Comparison of ENCODE assay signal across 10 cellular contexts in genomic region chr11:134277176-134278001, GRCh38. TPM values are rescaled to one million over a fixed set of nuclear protein-coding genes. Genes with fewer than 3 reads are reported as not detected.
DNase-seq lines count a peak whose midpoint lies in the region; ATAC-seq, FAIRE-seq and TF ChIP-seq lines count a peak whose summit lies in the region.
"Had no signal": no experiment of that assay in that cellular context is flagged by ENCODE, and none has a peak within 500 bp of the region (broad histone marks: within the 10 kb centered on the region; RNA-seq: fewer than 3 reads in every experiment).

No MANE protein-coding gene starts in this region.

- H3K27me3 ChIP-seq in left ventricle myocardium inferior (ENCODE audit: low read depth) (peaks cover 92% of the 10 kb centered on the region), right cardiac atrium (ENCODE audit: control insufficient read depth, insufficient read depth) (no peaks in the 10 kb centered on the region), GM12878 (replicated peaks in 1 of 2; ENCODE audit: control insufficient read depth in 2 of 2, insufficient read depth in 2 of 2, low read length in 1 of 2) (peaks cover 10 to 25% of the 10 kb centered on the region in 2 experiments), vagina (peaks cover 13% of the 10 kb centered on the region)

- SMC1A ChIA-PET in GM12878 (lab: Charles Lee; ENCODE audit: uncharacterized antibody, unreplicated experiment) = no interaction called here

- H2AFZ ChIP-seq in GM12878 (ENCODE audit: control insufficient read depth, low read depth, low read length) (no peak overlapping the region), OCI-LY7 (ENCODE audit: low read length) (no peak overlapping the region)

- H3K27ac ChIP-seq in left ventricle myocardium inferior (replicated peaks) (no peak overlapping the region), right cardiac atrium (ENCODE audit: low read length) (no peak overlapping the region), GM12878 (ENCODE audit: control insufficient read depth, insufficient read depth) (no peak overlapping the region), vagina (no peak overlapping the region), OCI-LY7 (ENCODE audit: low read depth, low read length, poor library complexity, severe bottlenecking) (no peak overlapping the region)

- TF ChIP-seq CTCF in left ventricle myocardium inferior (IDR thresholded peaks at IDR 0.05; ENCODE audit: borderline replicate concordance) (no peak), GM12878 (IDR thresholded peaks at IDR 0.05 in 2 of 3, conservative IDR thresholded peaks at IDR 0.05 in 1 of 3; ENCODE audit: control insufficient read depth in 2 of 3, extremely low read depth in 1 of 3, insufficient read depth in 1 of 3, low read depth in 3 of 3, low read length in 3 of 3) (no peak), vagina (IDR thresholded peaks at IDR 0.05) (no peak), OCI-LY7 (conservative IDR thresholded peaks at IDR 0.05; ENCODE audit: low read length) (no peak)

- RAD21 ChIA-PET in GM12878 (lab: Charles Lee; ENCODE audit: unreplicated experiment) = no interaction called here

- H3K27me3 Mint-ChIP-seq in memory B cell = peaks cover 32% of the 10 kb centered on the region

- H3K36me3 Mint-ChIP-seq in memory B cell = no peaks in the 10 kb centered on the region

- no peak for TF ChIP-seq POLR2A in GM12878 (IDR thresholded peaks at IDR 0.05; ENCODE audit: low read depth, low read length)
- no peak for TF ChIP-seq POLR2A in vagina (IDR thresholded peaks at IDR 0.05)

- peak overlapping the region; percentile 79 for H3K4me3 Mint-ChIP-seq in memory B cell

- TF ChIP-seq RAD21 in GM12878 (IDR thresholded peaks at IDR 0.05; ENCODE audit: insufficient read depth, low read depth, low read length) = no peak

- no peak overlapping the region for H3K9ac ChIP-seq in GM12878 (ENCODE audit: control insufficient read depth, insufficient read depth, low read length)

- H3K9me3 ChIP-seq in left ventricle myocardium inferior (replicated peaks) (no peaks in the 10 kb centered on the region), right cardiac atrium (ENCODE audit: control insufficient read depth, low read length) (no peaks in the 10 kb centered on the region), GM12878 (replicated peaks; ENCODE audit: control insufficient read depth, insufficient read depth, low read length) (no peaks in the 10 kb centered on the region; the same call in 2 of the 3 replicates), vagina (no peaks in the 10 kb centered on the region), OCI-LY7 (ENCODE audit: low read length) (no peaks in the 10 kb centered on the region)

- CTCF ChIA-PET in GM12878 (lab: Yijun Ruan, JAX) = interaction anchor here (2.2 kb wide), 1 partner anchor 14 kb away, joined by 9 read pairs; no protein-coding TSS in a partner anchor
- CTCF ChIA-PET in OCI-LY7 (lab: Charles Lee; ENCODE audit: unreplicated experiment) = no interaction called here

- no peak overlapping the region; the same call in 1 of the 2 replicates for H3K4me2 ChIP-seq in GM12878 (ENCODE audit: control insufficient read depth, insufficient read depth)
- no peak overlapping the region for H3K4me2 ChIP-seq in OCI-LY7 (ENCODE audit: low read length)

- peak; percentile 83 for FAIRE-seq in GM12878 (lab: Jason Lieb, UNC)

- H3K4me3 ChIP-seq in left ventricle myocardium inferior (peak overlapping the region; percentile 57), right cardiac atrium (ENCODE audit: low read length) (no peak overlapping the region), GM12878 (no peak overlapping the region), vagina (peak overlapping the region; percentile 38 to 40), OCI-LY7 (ENCODE audit: low read depth, low read length, poor library complexity, severe bottlenecking) (no peak overlapping the region)

- H3K36me3 ChIP-seq in left ventricle myocardium inferior (no peaks in the 10 kb centered on the region), GM12878 (ENCODE audit: control insufficient read depth in 2 of 2, insufficient read depth in 2 of 2, low read length in 1 of 2) (no peaks in the 10 kb centered on the region), vagina (no peaks in the 10 kb centered on the region), OCI-LY7 (ENCODE audit: insufficient read depth, low read length) (no peaks in the 10 kb centered on the region)

- H3K4me1 ChIP-seq in left ventricle myocardium inferior = peaks cover 25% of the 10 kb centered on the region
- no peaks in the 10 kb centered on the region for H3K4me1 ChIP-seq in right cardiac atrium (ENCODE audit: control insufficient read depth, insufficient read depth, low read length)
- H3K4me1 ChIP-seq in GM12878 (ENCODE audit: control insufficient read depth, insufficient read depth, low read length) = peaks cover 6% of the 10 kb centered on the region
- peaks cover 20% of the 10 kb centered on the region for H3K4me1 ChIP-seq in vagina
- H3K4me1 ChIP-seq in OCI-LY7 (ENCODE audit: insufficient read depth, low read length, poor library complexity, severe bottlenecking) = no peaks in the 10 kb centered on the region

- no peak for TF ChIP-seq EP300 in GM12878 (IDR thresholded peaks at IDR 0.05; ENCODE audit: borderline replicate concordance in 1 of 2, control insufficient read depth in 1 of 2, low read depth in 2 of 2, low read length in 2 of 2)

- intact Hi-C loops in left ventricle myocardium inferior (cut with micrococcal nuclease) = no loop called here
- intact Hi-C loops in right cardiac atrium (cut with DNase I) = no loop called here
- intact Hi-C loops in GM12878 (cut with micrococcal nuclease; ENCODE audit: unreplicated experiment) = no loop called here
- intact Hi-C loops in vagina (cut with DNase I) = no loop called here
- intact Hi-C loops in OCI-LY7 (cut with micrococcal nuclease; ENCODE audit: unreplicated experiment) = no loop called here

- H4K20me1 ChIP-seq in GM12878 (ENCODE audit: control insufficient read depth, insufficient read depth) (no peaks in the 10 kb centered on the region), OCI-LY7 (ENCODE audit: insufficient read depth, low read length) (no peaks in the 10 kb centered on the region)

- BruUV-seq in GM12878 (replicated peaks; lab: Mats Ljungman, UMichigan) (no TSS peak), OCI-LY7 (replicated peaks; lab: Mats Ljungman, UMichigan) (no TSS peak)

- ATAC-seq in right cardiac atrium (no peak), GM12878 (no peak), memory B cell (ENCODE audit: low read depth) (no peak)

- no peaks in the 10 kb centered on the region for H3K9me2 ChIP-seq in OCI-LY7 (ENCODE audit: insufficient read depth, low read length)

- peaks cover 12% of the 10 kb centered on the region for H3K4me1 Mint-ChIP-seq in memory B cell

- in situ Hi-C loops in GM12878 (cut with MboI) = no loop called here

- 15% methylated on average over 36 of the region's 36 CpGs for whole genome bisulfite sequencing in right cardiac atrium
- WGBS in GM12878 (ENCODE audit: insufficient coverage, insufficient replicate concordance, low lambda C conversion rate, missing lambda C conversion rate) = 43% methylated on average over 35 of the region's 36 CpGs

- POLR2A ChIA-PET in GM12878 (lab: Charles Lee) (no interaction called here), OCI-LY7 (lab: Charles Lee) (no interaction called here)

- H3K27ac Mint-ChIP-seq in memory B cell = no peak overlapping the region

- H3K9me3 Mint-ChIP-seq in memory B cell = peaks cover 4% of the 10 kb centered on the region

- H3K79me2 ChIP-seq in GM12878 (ENCODE audit: control insufficient read depth, insufficient read depth, low read length) (no peaks in the 10 kb centered on the region), OCI-LY7 (ENCODE audit: insufficient read depth, low read depth, low read length) (no peaks in the 10 kb centered on the region)

- no peak for DNase-seq in left ventricle myocardium inferior
- DNase-seq in right cardiac atrium = no peak
- DNase-seq in GM12878 (ENCODE audit: low read depth, low spot score) = no peak
- no peak for DNase-seq in memory B cell (ENCODE audit: low spot score in 2 of 2)
- DNase-seq in vagina (ENCODE audit: extremely low spot score in 2 of 2) = peak; percentile 69 to 94
- no peak for DNase-seq in NCI-H524 treated with DMSO at 0.1 percent for 48 hours (lab: John Stamatoyannopoulos, UW)
- DNase-seq in OCI-LY7 (ENCODE audit: low spot score) = no peak
- no peak for DNase-seq in COLO668 (lab: John Stamatoyannopoulos, UW; ENCODE audit: unreplicated experiment)
- DNase-seq: activated CD4-positive, alpha-beta T cell treated with anti-CD3 and anti-CD28 coated beads, Interleukin-2, amount 50 U/mL, for 4 hours had no signal

RNA-seq across cellular contexts. Expression of gene GLB1L3, which starts 1.2 kb away (rescaled TPM):
- total RNA-seq in left ventricle myocardium inferior (not detected), right cardiac atrium (not detected), GM12878 (2014; rRNA removed) (0.90 and 1.3 TPM in 2 replicates), GM12878 (2014; rRNA removed; fragmentation: Illumina TruSeq; extraction: Trizol) (0.94 and 1.1 TPM in 2 replicates), GM12878 (2021) (1.3 and 1.9 TPM in 2 replicates), vagina (2.2 TPM), OCI-LY7 (2022) (not detected in 2 replicates)
- polyA plus RNA-seq in right cardiac atrium (not detected), GM12878 (2011; rRNA removed) (not detected in 2 replicates), GM12878 (2014; fragmentation: Illumina TruSeq; extraction: Trizol) (0.90 and 1.9 TPM in 2 replicates), GM12878 (2014; fragmentation: Nextera tagmentation; extraction: Ambion mirVana) (under 1 TPM; 0.53 to 0.63 TPM), GM12878 (2014; rRNA removed) (1.9 and 2.0 TPM in 2 replicates), GM12878 (2016; fragmentation: Nextera tagmentation; extraction: Ambion mirVana) (1 to 10 TPM; 2.5 to 2.9 TPM)
- 0.12 and 0.17 TPM in 2 replicates for total RNA-seq in GM12878 (2013; cell fraction: nucleolus; rRNA removed)
- polyA plus RNA-seq in GM12878 (2011; ENCODE audit: low read depth) = 0.47 TPM
- not detected in 2 replicates for polyA plus RNA-seq in GM12878 (2011; cell fraction: cytosol; rRNA removed)
- not detected in 2 replicates for polyA plus RNA-seq in GM12878 (2011; cell fraction: nucleus; rRNA removed)
- 0.21 and 0.35 TPM in 2 replicates for polyA plus RNA-seq in GM12878 (2012)
- not detected in 2 replicates for polyA minus RNA-seq in GM12878 (2011; rRNA and poly(A)+ RNA removed)
- polyA minus RNA-seq in GM12878 (2011; cell fraction: cytosol; rRNA and poly(A)+ RNA removed) = not detected in 2 replicates
- polyA minus RNA-seq in GM12878 (2011; cell fraction: nucleus; rRNA and poly(A)+ RNA removed) = not detected in 2 replicates
- not detected in 2 replicates for total RNA-seq in OCI-LY7 (2014; rRNA removed; shearing (Covaris generic))
- total RNA-seq: lung microvascular endothelial cell had no signal

RNA-seq across cellular contexts. Expression of gene ACAD8, which starts 24.0 kb away (rescaled TPM):
- total RNA-seq in left ventricle myocardium inferior = 40.7 TPM
- 10 to 100 TPM; 18.7 to 34.6 (median 27.3) TPM for total RNA-seq in right cardiac atrium
- 25.6 TPM for polyA plus RNA-seq in right cardiac atrium
- 44.7 and 48.6 TPM in 2 replicates for total RNA-seq in GM12878 (2013; cell fraction: nucleolus; rRNA removed)
- 22.7 and 23.4 TPM in 2 replicates for total RNA-seq in GM12878 (2014; rRNA removed)
- total RNA-seq in GM12878 (2014; rRNA removed; fragmentation: Illumina TruSeq; extraction: Trizol) = 15.7 and 17.2 TPM in 2 replicates
- total RNA-seq in GM12878 (2021) = 19.5 and 19.9 TPM in 2 replicates
- polyA plus RNA-seq in GM12878 (2011; ENCODE audit: low read depth) = 10.6 TPM
- 22.0 and 24.7 TPM in 2 replicates for polyA plus RNA-seq in GM12878 (2011; rRNA removed)
- polyA plus RNA-seq in GM12878 (2011; cell fraction: cytosol; rRNA removed) = 20.2 and 22.7 TPM in 2 replicates
- 92.8 and 96.6 TPM in 2 replicates for polyA plus RNA-seq in GM12878 (2011; cell fraction: nucleus; rRNA removed)
- 13.2 and 15.5 TPM in 2 replicates for polyA plus RNA-seq in GM12878 (2012)
- polyA plus RNA-seq in GM12878 (2014; fragmentation: Illumina TruSeq; extraction: Trizol) = 20.9 and 25.0 TPM in 2 replicates
- polyA plus RNA-seq in GM12878 (2014; fragmentation: Nextera tagmentation; extraction: Ambion mirVana) = 10 to 100 TPM in 1 of 2 experiments, 1 to 10 TPM in 1; 9.9 to 12.8 TPM
- polyA plus RNA-seq in GM12878 (2014; rRNA removed) = 25.3 and 28.8 TPM in 2 replicates
- polyA plus RNA-seq in GM12878 (2016; fragmentation: Nextera tagmentation; extraction: Ambion mirVana) = 10 to 100 TPM; 31.3 to 34.8 TPM
- polyA minus RNA-seq in GM12878 (2011; rRNA and poly(A)+ RNA removed) = 12.7 and 16.2 TPM in 2 replicates
- 4.1 and 4.9 TPM in 2 replicates for polyA minus RNA-seq in GM12878 (2011; cell fraction: cytosol; rRNA and poly(A)+ RNA removed)
- polyA minus RNA-seq in GM12878 (2011; cell fraction: nucleus; rRNA and poly(A)+ RNA removed) = 20.9 and 26.7 TPM in 2 replicates
- total RNA-seq in vagina = 31.9 TPM
- 22.8 and 29.7 TPM in 2 replicates for total RNA-seq in OCI-LY7 (2014; rRNA removed; shearing (Covaris generic))
- 20.4 and 24.7 TPM in 2 replicates for total RNA-seq in OCI-LY7 (2022)

RNA-seq across cellular contexts. Expression of gene THYN1, which starts 24.2 kb away (rescaled TPM):
- total RNA-seq in left ventricle myocardium inferior = 41.2 TPM
- 10 to 100 TPM; 35.6 to 51.3 (median 44.2) TPM for total RNA-seq in right cardiac atrium
- 57.0 TPM for polyA plus RNA-seq in right cardiac atrium
- total RNA-seq in GM12878 (2013; cell fraction: nucleolus; rRNA removed) = 32.7 and 34.9 TPM in 2 replicates
- total RNA-seq in GM12878 (2014; rRNA removed) = 64.9 and 70.7 TPM in 2 replicates
- 86.9 and 92.4 TPM in 2 replicates for total RNA-seq in GM12878 (2014; rRNA removed; fragmentation: Illumina TruSeq; extraction: Trizol)
- total RNA-seq in GM12878 (2021) = 45.7 and 45.9 TPM in 2 replicates
- polyA plus RNA-seq in GM12878 (2011; ENCODE audit: low read depth) = 56.7 TPM
- polyA plus RNA-seq in GM12878 (2011; rRNA removed) = 70.9 and 73.8 TPM in 2 replicates
- 55.6 and 56.6 TPM in 2 replicates for polyA plus RNA-seq in GM12878 (2011; cell fraction: cytosol; rRNA removed)
- polyA plus RNA-seq in GM12878 (2011; cell fraction: nucleus; rRNA removed) = 57.5 and 74.9 TPM in 2 replicates
- polyA plus RNA-seq in GM12878 (2012) = 47.8 and 49.2 TPM in 2 replicates
- 100 and 112 TPM in 2 replicates for polyA plus RNA-seq in GM12878 (2014; fragmentation: Illumina TruSeq; extraction: Trizol)
- polyA plus RNA-seq in GM12878 (2014; fragmentation: Nextera tagmentation; extraction: Ambion mirVana) = 100 to 1,000 TPM; 212 to 221 TPM
- polyA plus RNA-seq in GM12878 (2014; rRNA removed) = 61.2 and 67.0 TPM in 2 replicates
- polyA plus RNA-seq in GM12878 (2016; fragmentation: Nextera tagmentation; extraction: Ambion mirVana) = 100 to 1,000 TPM; 127 to 132 TPM
- polyA minus RNA-seq in GM12878 (2011; rRNA and poly(A)+ RNA removed) = 48.3 and 50.3 TPM in 2 replicates
- 13.5 and 25.5 TPM in 2 replicates for polyA minus RNA-seq in GM12878 (2011; cell fraction: cytosol; rRNA and poly(A)+ RNA removed)
- polyA minus RNA-seq in GM12878 (2011; cell fraction: nucleus; rRNA and poly(A)+ RNA removed) = 16.1 and 17.3 TPM in 2 replicates
- 39.8 TPM for total RNA-seq in vagina
- 82.8 and 101 TPM in 2 replicates for total RNA-seq in OCI-LY7 (2014; rRNA removed; shearing (Covaris generic))
- 51.6 and 52.4 TPM in 2 replicates for total RNA-seq in OCI-LY7 (2022)

RNA-seq across cellular contexts. Expression of gene VPS26B, which starts 52.9 kb away (rescaled TPM):
- 37.6 TPM for total RNA-seq in left ventricle myocardium inferior
- total RNA-seq in right cardiac atrium = 10 to 100 TPM; 31.5 to 38.0 (median 35.2) TPM
- 18.7 TPM for polyA plus RNA-seq in right cardiac atrium
- total RNA-seq in GM12878 (2013; cell fraction: nucleolus; rRNA removed) = 33.4 and 35.0 TPM in 2 replicates
- total RNA-seq in GM12878 (2014; rRNA removed) = 13.6 and 15.9 TPM in 2 replicates
- 10.0 and 10.1 TPM in 2 replicates for total RNA-seq in GM12878 (2014; rRNA removed; fragmentation: Illumina TruSeq; extraction: Trizol)
- 16.6 and 20.6 TPM in 2 replicates for total RNA-seq in GM12878 (2021)
- 9.5 TPM for polyA plus RNA-seq in GM12878 (2011; ENCODE audit: low read depth)
- 25.1 and 26.9 TPM in 2 replicates for polyA plus RNA-seq in GM12878 (2011; rRNA removed)
- polyA plus RNA-seq in GM12878 (2011; cell fraction: cytosol; rRNA removed) = 21.9 and 24.3 TPM in 2 replicates
- 55.0 and 56.1 TPM in 2 replicates for polyA plus RNA-seq in GM12878 (2011; cell fraction: nucleus; rRNA removed)
- polyA plus RNA-seq in GM12878 (2012) = 16.3 and 18.2 TPM in 2 replicates
- 15.7 and 16.4 TPM in 2 replicates for polyA plus RNA-seq in GM12878 (2014; fragmentation: Illumina TruSeq; extraction: Trizol)
- polyA plus RNA-seq in GM12878 (2014; fragmentation: Nextera tagmentation; extraction: Ambion mirVana) = 1 to 10 TPM; 1.6 to 2.7 TPM
- 13.0 and 16.1 TPM in 2 replicates for polyA plus RNA-seq in GM12878 (2014; rRNA removed)
- 10 to 100 TPM in 1 of 2 experiments, 1 to 10 TPM in 1; 3.1 to 14.9 TPM for polyA plus RNA-seq in GM12878 (2016; fragmentation: Nextera tagmentation; extraction: Ambion mirVana)
- polyA minus RNA-seq in GM12878 (2011; rRNA and poly(A)+ RNA removed) = 29.5 and 32.8 TPM in 2 replicates
- 9.3 and 9.9 TPM in 2 replicates for polyA minus RNA-seq in GM12878 (2011; cell fraction: cytosol; rRNA and poly(A)+ RNA removed)
- polyA minus RNA-seq in GM12878 (2011; cell fraction: nucleus; rRNA and poly(A)+ RNA removed) = 17.3 and 25.4 TPM in 2 replicates
- 36.1 TPM for total RNA-seq in vagina
- 22.7 and 24.9 TPM in 2 replicates for total RNA-seq in OCI-LY7 (2014; rRNA removed; shearing (Covaris generic))
- 25.1 and 33.1 TPM in 2 replicates for total RNA-seq in OCI-LY7 (2022)

RNA-seq across cellular contexts. Expression of gene NCAPD3, which starts 53.6 kb away (rescaled TPM):
- 17.2 TPM for total RNA-seq in left ventricle myocardium inferior
- 10 to 100 TPM in 2 of 4 donors, 1 to 10 TPM in 2; 8.7 to 11.1 (median 10.0) TPM for total RNA-seq in right cardiac atrium
- 5.4 TPM for polyA plus RNA-seq in right cardiac atrium
- 128 and 132 TPM in 2 replicates for total RNA-seq in GM12878 (2013; cell fraction: nucleolus; rRNA removed)
- total RNA-seq in GM12878 (2014; rRNA removed) = 38.2 and 44.6 TPM in 2 replicates
- 45.9 and 47.1 TPM in 2 replicates for total RNA-seq in GM12878 (2014; rRNA removed; fragmentation: Illumina TruSeq; extraction: Trizol)
- 54.6 and 56.6 TPM in 2 replicates for total RNA-seq in GM12878 (2021)
- polyA plus RNA-seq in GM12878 (2011; ENCODE audit: low read depth) = 17.0 TPM
- 49.3 and 58.2 TPM in 2 replicates for polyA plus RNA-seq in GM12878 (2011; rRNA removed)
- polyA plus RNA-seq in GM12878 (2011; cell fraction: cytosol; rRNA removed) = 47.3 and 55.5 TPM in 2 replicates
- 146 and 171 TPM in 2 replicates for polyA plus RNA-seq in GM12878 (2011; cell fraction: nucleus; rRNA removed)
- 22.8 and 31.9 TPM in 2 replicates for polyA plus RNA-seq in GM12878 (2012)
- polyA plus RNA-seq in GM12878 (2014; fragmentation: Illumina TruSeq; extraction: Trizol) = 47.9 and 52.5 TPM in 2 replicates
- polyA plus RNA-seq in GM12878 (2014; fragmentation: Nextera tagmentation; extraction: Ambion mirVana) = 10 to 100 TPM; 14.9 to 17.5 TPM
- 45.2 and 51.8 TPM in 2 replicates for polyA plus RNA-seq in GM12878 (2014; rRNA removed)
- polyA plus RNA-seq in GM12878 (2016; fragmentation: Nextera tagmentation; extraction: Ambion mirVana) = 10 to 100 TPM; 48.4 to 51.0 TPM
- polyA minus RNA-seq in GM12878 (2011; rRNA and poly(A)+ RNA removed) = 72.6 and 80.8 TPM in 2 replicates
- polyA minus RNA-seq in GM12878 (2011; cell fraction: cytosol; rRNA and poly(A)+ RNA removed) = 29.9 and 37.0 TPM in 2 replicates
- polyA minus RNA-seq in GM12878 (2011; cell fraction: nucleus; rRNA and poly(A)+ RNA removed) = 64.7 and 112 TPM in 2 replicates
- total RNA-seq in vagina = 18.4 TPM
- total RNA-seq in OCI-LY7 (2014; rRNA removed; shearing (Covaris generic)) = 72.8 and 89.1 TPM in 2 replicates
- total RNA-seq in OCI-LY7 (2022) = 112 and 125 TPM in 2 replicates

Comparison
In these comparisons a context has a peak if more than half of its experiments do, and no peak if none do; other contexts are left out.
1. H3K4me3 ChIP-seq: peak in left ventricle myocardium inferior (single experiment) and vagina (2 of 2); none in right cardiac atrium (single experiment), GM12878 (single experiment) and OCI-LY7 (single experiment).
2. DNase-seq: peak in vagina (2 of 2); none in left ventricle myocardium inferior (single experiment), right cardiac atrium (0 of 3), GM12878 (single experiment), memory B cell (0 of 2), NCI-H524 treated with DMSO at 0.1 percent for 48 hours (single experiment), OCI-LY7 (single experiment) and COLO668 (single experiment).